ENCODE assay signal across 1 cellular context in the genomic region with DNA sequence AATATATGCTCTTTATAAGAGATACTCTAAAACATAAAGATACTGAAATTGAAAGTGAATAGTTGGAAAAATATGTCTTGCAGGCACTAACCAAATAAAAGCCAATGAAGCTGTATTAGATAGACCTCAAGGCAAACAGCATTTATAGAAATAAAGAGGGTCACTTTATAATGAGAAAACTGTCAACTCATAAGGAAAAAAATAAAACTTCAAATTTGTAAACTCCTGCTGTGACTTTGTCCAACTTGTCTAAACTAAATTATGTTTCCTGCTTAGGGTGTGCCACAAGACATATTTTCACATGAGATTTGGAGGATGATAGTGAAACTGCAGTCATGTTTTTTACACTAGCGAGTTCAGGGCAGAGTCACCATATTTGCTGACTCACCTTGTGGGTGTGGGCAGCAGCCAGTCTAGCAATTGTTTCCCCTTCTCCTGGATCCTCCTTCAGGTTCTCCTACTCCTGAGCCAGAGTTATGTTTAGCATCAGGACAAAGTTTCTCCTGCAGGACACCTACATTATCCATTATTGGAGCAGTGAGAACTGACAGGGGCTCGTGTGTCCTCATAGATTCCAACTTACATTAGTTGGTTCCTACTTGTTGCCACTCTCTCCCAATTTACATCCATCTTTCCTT.
TF ChIP-seq lines count a peak whose summit lies in the region.

No MANE protein-coding gene starts in this region.

TF ChIP-seq in K562, 482 proteins besides CTCF, POLR2A, EP300 and RAD21 (continued from another document and continues in another):
- TF ChIP-seq, protein P1, sequence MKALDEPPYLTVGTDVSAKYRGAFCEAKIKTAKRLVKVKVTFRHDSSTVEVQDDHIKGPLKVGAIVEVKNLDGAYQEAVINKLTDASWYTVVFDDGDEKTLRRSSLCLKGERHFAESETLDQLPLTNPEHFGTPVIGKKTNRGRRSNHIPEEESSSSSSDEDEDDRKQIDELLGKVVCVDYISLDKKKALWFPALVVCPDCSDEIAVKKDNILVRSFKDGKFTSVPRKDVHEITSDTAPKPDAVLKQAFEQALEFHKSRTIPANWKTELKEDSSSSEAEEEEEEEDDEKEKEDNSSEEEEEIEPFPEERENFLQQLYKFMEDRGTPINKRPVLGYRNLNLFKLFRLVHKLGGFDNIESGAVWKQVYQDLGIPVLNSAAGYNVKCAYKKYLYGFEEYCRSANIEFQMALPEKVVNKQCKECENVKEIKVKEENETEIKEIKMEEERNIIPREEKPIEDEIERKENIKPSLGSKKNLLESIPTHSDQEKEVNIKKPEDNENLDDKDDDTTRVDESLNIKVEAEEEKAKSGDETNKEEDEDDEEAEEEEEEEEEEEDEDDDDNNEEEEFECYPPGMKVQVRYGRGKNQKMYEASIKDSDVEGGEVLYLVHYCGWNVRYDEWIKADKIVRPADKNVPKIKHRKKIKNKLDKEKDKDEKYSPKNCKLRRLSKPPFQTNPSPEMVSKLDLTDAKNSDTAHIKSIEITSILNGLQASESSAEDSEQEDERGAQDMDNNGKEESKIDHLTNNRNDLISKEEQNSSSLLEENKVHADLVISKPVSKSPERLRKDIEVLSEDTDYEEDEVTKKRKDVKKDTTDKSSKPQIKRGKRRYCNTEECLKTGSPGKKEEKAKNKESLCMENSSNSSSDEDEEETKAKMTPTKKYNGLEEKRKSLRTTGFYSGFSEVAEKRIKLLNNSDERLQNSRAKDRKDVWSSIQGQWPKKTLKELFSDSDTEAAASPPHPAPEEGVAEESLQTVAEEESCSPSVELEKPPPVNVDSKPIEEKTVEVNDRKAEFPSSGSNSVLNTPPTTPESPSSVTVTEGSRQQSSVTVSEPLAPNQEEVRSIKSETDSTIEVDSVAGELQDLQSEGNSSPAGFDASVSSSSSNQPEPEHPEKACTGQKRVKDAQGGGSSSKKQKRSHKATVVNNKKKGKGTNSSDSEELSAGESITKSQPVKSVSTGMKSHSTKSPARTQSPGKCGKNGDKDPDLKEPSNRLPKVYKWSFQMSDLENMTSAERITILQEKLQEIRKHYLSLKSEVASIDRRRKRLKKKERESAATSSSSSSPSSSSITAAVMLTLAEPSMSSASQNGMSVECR (CRISPR knock-in tag; IDR thresholded peaks at IDR 0.05), result no peak
- TF ChIP-seq, protein P2, sequence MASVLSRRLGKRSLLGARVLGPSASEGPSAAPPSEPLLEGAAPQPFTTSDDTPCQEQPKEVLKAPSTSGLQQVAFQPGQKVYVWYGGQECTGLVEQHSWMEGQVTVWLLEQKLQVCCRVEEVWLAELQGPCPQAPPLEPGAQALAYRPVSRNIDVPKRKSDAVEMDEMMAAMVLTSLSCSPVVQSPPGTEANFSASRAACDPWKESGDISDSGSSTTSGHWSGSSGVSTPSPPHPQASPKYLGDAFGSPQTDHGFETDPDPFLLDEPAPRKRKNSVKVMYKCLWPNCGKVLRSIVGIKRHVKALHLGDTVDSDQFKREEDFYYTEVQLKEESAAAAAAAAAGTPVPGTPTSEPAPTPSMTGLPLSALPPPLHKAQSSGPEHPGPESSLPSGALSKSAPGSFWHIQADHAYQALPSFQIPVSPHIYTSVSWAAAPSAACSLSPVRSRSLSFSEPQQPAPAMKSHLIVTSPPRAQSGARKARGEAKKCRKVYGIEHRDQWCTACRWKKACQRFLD (CRISPR knock-in tag; IDR thresholded peaks at IDR 0.05), result peak; percentile 62; the same call in 1 of the 2 replicates
- TF ChIP-seq, protein P3, sequence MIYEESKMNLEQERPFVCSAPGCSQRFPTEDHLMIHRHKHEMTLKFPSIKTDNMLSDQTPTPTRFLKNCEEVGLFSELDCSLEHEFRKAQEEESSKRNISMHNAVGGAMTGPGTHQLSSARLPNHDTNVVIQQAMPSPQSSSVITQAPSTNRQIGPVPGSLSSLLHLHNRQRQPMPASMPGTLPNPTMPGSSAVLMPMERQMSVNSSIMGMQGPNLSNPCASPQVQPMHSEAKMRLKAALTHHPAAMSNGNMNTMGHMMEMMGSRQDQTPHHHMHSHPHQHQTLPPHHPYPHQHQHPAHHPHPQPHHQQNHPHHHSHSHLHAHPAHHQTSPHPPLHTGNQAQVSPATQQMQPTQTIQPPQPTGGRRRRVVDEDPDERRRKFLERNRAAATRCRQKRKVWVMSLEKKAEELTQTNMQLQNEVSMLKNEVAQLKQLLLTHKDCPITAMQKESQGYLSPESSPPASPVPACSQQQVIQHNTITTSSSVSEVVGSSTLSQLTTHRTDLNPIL (CRISPR knock-in tag; IDR thresholded peaks at IDR 0.05), result no peak
- TF ChIP-seq ZNF121 (CRISPR knock-in tag; conservative IDR thresholded peaks at IDR 0.05) (no peak), BRF1 (IDR thresholded peaks at IDR 0.05; ENCODE audit: borderline replicate concordance, extremely low read depth, insufficient read length) (no peak), ZNF354B (CRISPR knock-in tag; IDR thresholded peaks at IDR 0.05) (no peak), RBFOX2 (IDR thresholded peaks at IDR 0.05; ENCODE audit: low read depth, low read length) (peak; percentile 51), NCOA1 (IDR thresholded peaks at IDR 0.05; ENCODE audit: low read depth) (no peak), CBX2 (IDR thresholded peaks at IDR 0.05; ENCODE audit: insufficient read depth, low read length, poor library complexity, severe bottlenecking) (no peak), JUND (IDR thresholded peaks at IDR 0.05; ENCODE audit: borderline replicate concordance, low read depth, low read length) (peak; percentile 92), JUND (tag; IDR thresholded peaks at IDR 0.05; ENCODE audit: borderline replicate concordance, low read depth, low read length) (peak; percentile 94; the same call in 2 of the 3 replicates), TCF7L2 (IDR thresholded peaks at IDR 0.05; ENCODE audit: low read depth, low read length) (no peak), CCNT2 (IDR thresholded peaks at IDR 0.05; ENCODE audit: borderline replicate concordance, extremely low read depth, insufficient read length, low read depth, low read length) (peak; percentile 62), HMGN3 (IDR thresholded peaks at IDR 0.05; ENCODE audit: borderline replicate concordance, extremely low read depth, insufficient read length, low read depth, low read length) (no peak), KDM2B (CRISPR knock-in tag; IDR thresholded peaks at IDR 0.05) (no peak), ZFP1 (CRISPR knock-in tag; IDR thresholded peaks at IDR 0.05) (no peak), CBX3 (IDR thresholded peaks at IDR 0.05; ENCODE audit: borderline replicate concordance in 1 of 2, low read length in 2 of 2) (peak in 1 of 2 experiments; percentile 71; a peak in 1 of 3 replicates), ZKSCAN8 (CRISPR knock-in tag; IDR thresholded peaks at IDR 0.05) (no peak), ZNF644 (tag; IDR thresholded peaks at IDR 0.05; ENCODE audit: low read depth) (peak; percentile 77; the same call in 1 of the 2 replicates), NELFE (IDR thresholded peaks at IDR 0.05; ENCODE audit: insufficient read depth, insufficient read length) (no peak), ILK (tag; IDR thresholded peaks at IDR 0.05; ENCODE audit: borderline replicate concordance, low read depth) (no peak), SETDB1 (IDR thresholded peaks at IDR 0.05; ENCODE audit: low read length) (no peak), ZSCAN32 (CRISPR knock-in tag; IDR thresholded peaks at IDR 0.05) (no peak), KAT7 (CRISPR knock-in tag; IDR thresholded peaks at IDR 0.05; ENCODE audit: borderline replicate concordance) (no peak; the same call in 1 of the 2 replicates), TAF15 (IDR thresholded peaks at IDR 0.05; ENCODE audit: low read depth, low read length) (no peak), PHB (CRISPR knock-in tag; IDR thresholded peaks at IDR 0.05) (no peak), ZNF707 (CRISPR knock-in tag; conservative IDR thresholded peaks at IDR 0.05) (no peak), POLR3A (IDR thresholded peaks at IDR 0.05; ENCODE audit: borderline replicate concordance, extremely low read depth, insufficient read depth, insufficient read length) (no peak), TCF7 (IDR thresholded peaks at IDR 0.05; ENCODE audit: borderline replicate concordance) (no peak), CBX8 (IDR thresholded peaks at IDR 0.05; ENCODE audit: borderline replicate concordance, extremely low read depth, low read depth, low read length, poor library complexity, severe bottlenecking) (no peak)
- TF ChIP-seq, protein P4, sequence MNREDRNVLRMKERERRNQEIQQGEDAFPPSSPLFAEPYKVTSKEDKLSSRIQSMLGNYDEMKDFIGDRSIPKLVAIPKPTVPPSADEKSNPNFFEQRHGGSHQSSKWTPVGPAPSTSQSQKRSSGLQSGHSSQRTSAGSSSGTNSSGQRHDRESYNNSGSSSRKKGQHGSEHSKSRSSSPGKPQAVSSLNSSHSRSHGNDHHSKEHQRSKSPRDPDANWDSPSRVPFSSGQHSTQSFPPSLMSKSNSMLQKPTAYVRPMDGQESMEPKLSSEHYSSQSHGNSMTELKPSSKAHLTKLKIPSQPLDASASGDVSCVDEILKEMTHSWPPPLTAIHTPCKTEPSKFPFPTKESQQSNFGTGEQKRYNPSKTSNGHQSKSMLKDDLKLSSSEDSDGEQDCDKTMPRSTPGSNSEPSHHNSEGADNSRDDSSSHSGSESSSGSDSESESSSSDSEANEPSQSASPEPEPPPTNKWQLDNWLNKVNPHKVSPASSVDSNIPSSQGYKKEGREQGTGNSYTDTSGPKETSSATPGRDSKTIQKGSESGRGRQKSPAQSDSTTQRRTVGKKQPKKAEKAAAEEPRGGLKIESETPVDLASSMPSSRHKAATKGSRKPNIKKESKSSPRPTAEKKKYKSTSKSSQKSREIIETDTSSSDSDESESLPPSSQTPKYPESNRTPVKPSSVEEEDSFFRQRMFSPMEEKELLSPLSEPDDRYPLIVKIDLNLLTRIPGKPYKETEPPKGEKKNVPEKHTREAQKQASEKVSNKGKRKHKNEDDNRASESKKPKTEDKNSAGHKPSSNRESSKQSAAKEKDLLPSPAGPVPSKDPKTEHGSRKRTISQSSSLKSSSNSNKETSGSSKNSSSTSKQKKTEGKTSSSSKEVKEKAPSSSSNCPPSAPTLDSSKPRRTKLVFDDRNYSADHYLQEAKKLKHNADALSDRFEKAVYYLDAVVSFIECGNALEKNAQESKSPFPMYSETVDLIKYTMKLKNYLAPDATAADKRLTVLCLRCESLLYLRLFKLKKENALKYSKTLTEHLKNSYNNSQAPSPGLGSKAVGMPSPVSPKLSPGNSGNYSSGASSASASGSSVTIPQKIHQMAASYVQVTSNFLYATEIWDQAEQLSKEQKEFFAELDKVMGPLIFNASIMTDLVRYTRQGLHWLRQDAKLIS (CRISPR knock-in tag; IDR thresholded peaks at IDR 0.05), result no peak
- TF ChIP-seq, protein P5, sequence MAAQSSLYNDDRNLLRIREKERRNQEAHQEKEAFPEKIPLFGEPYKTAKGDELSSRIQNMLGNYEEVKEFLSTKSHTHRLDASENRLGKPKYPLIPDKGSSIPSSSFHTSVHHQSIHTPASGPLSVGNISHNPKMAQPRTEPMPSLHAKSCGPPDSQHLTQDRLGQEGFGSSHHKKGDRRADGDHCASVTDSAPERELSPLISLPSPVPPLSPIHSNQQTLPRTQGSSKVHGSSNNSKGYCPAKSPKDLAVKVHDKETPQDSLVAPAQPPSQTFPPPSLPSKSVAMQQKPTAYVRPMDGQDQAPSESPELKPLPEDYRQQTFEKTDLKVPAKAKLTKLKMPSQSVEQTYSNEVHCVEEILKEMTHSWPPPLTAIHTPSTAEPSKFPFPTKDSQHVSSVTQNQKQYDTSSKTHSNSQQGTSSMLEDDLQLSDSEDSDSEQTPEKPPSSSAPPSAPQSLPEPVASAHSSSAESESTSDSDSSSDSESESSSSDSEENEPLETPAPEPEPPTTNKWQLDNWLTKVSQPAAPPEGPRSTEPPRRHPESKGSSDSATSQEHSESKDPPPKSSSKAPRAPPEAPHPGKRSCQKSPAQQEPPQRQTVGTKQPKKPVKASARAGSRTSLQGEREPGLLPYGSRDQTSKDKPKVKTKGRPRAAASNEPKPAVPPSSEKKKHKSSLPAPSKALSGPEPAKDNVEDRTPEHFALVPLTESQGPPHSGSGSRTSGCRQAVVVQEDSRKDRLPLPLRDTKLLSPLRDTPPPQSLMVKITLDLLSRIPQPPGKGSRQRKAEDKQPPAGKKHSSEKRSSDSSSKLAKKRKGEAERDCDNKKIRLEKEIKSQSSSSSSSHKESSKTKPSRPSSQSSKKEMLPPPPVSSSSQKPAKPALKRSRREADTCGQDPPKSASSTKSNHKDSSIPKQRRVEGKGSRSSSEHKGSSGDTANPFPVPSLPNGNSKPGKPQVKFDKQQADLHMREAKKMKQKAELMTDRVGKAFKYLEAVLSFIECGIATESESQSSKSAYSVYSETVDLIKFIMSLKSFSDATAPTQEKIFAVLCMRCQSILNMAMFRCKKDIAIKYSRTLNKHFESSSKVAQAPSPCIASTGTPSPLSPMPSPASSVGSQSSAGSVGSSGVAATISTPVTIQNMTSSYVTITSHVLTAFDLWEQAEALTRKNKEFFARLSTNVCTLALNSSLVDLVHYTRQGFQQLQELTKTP (IDR thresholded peaks at IDR 0.05; ENCODE audit: low read depth in 1 of 2, partially characterized antibody in 2 of 2), result peak in 1 of 2 experiments; percentile 9
- TF ChIP-seq, protein P6, sequence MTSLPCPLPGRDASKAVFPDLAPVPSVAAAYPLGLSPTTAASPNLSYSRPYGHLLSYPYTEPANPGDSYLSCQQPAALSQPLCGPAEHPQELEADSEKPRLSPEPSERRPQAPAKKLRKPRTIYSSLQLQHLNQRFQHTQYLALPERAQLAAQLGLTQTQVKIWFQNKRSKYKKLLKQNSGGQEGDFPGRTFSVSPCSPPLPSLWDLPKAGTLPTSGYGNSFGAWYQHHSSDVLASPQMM (CRISPR knock-in tag; IDR thresholded peaks at IDR 0.05), result no peak
- TF ChIP-seq, protein P7, sequence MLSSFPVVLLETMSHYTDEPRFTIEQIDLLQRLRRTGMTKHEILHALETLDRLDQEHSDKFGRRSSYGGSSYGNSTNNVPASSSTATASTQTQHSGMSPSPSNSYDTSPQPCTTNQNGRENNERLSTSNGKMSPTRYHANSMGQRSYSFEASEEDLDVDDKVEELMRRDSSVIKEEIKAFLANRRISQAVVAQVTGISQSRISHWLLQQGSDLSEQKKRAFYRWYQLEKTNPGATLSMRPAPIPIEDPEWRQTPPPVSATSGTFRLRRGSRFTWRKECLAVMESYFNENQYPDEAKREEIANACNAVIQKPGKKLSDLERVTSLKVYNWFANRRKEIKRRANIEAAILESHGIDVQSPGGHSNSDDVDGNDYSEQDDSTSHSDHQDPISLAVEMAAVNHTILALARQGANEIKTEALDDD (IDR thresholded peaks at IDR 0.05), result peak; percentile 72
- TF ChIP-seq, protein P8, sequence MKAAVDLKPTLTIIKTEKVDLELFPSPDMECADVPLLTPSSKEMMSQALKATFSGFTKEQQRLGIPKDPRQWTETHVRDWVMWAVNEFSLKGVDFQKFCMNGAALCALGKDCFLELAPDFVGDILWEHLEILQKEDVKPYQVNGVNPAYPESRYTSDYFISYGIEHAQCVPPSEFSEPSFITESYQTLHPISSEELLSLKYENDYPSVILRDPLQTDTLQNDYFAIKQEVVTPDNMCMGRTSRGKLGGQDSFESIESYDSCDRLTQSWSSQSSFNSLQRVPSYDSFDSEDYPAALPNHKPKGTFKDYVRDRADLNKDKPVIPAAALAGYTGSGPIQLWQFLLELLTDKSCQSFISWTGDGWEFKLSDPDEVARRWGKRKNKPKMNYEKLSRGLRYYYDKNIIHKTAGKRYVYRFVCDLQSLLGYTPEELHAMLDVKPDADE (conservative IDR thresholded peaks at IDR 0.05; ENCODE audit: control insufficient read depth, low read depth, low read length), result no peak
